20 cellular contexts compared by ENCODE assay signal in genomic region chr1:156180471-156180870, GRCh38. TPM values are rescaled to one million over a fixed set of nuclear protein-coding genes. Genes with fewer than 3 reads are reported as not detected.
DNase-seq lines count a peak whose midpoint lies in the region; ATAC-seq and TF ChIP-seq lines count a peak whose summit lies in the region.
"Had no signal": no experiment of that assay in that cellular context is flagged by ENCODE, and none has a peak within 500 bp of the region (broad histone marks: within the 10 kb centered on the region; RNA-seq: fewer than 3 reads in every experiment).

No MANE protein-coding gene starts in this region.

- H3K18ac ChIP-seq in trophoblast cell (ENCODE audit: low read length) = no peak overlapping the region

- H3K4me3 ChIP-seq in GM23338 (peak overlapping the region; percentile 28; the same call in 1 of the 2 replicates), NT2/D1 (ENCODE audit: insufficient read length, low read depth) (no peak overlapping the region), hepatocyte (no peak overlapping the region), trophoblast cell (ENCODE audit: low read depth, low read length) (no peak overlapping the region), foreskin fibroblast (ENCODE audit: low read depth in 1 of 2, low read length in 2 of 2) (no peak overlapping the region)
- H3K4me3 ChIP-seq: MG63 had no signal

- no peaks in the 10 kb centered on the region for H3K27me3 ChIP-seq in GM23338 (ENCODE audit: insufficient read depth)
- no peaks in the 10 kb centered on the region for H3K27me3 ChIP-seq in NT2/D1 (ENCODE audit: insufficient read depth, insufficient read length)
- H3K27me3 ChIP-seq in hepatocyte = no peaks in the 10 kb centered on the region
- no peaks in the 10 kb centered on the region for H3K27me3 ChIP-seq in trophoblast cell (ENCODE audit: insufficient read depth, low read length)
- H3K27me3 ChIP-seq: MG63 had no signal

- no peak overlapping the region for H4K8ac ChIP-seq in trophoblast cell (ENCODE audit: low read depth, low read length)

- no peak overlapping the region for H4K12ac ChIP-seq in trophoblast cell (ENCODE audit: low read depth, low read length)

- H3K14ac ChIP-seq in trophoblast cell (ENCODE audit: low read length) = no peak overlapping the region

- no peak overlapping the region for H3K4me3 Mint-ChIP-seq in GM23338
- no peak overlapping the region for H3K4me3 Mint-ChIP-seq in type B pancreatic cell
- H3K4me3 Mint-ChIP-seq: B cell had no signal

- DNase-seq in GM23338 (ENCODE audit: low spot score) (no peak), NT2/D1 (ENCODE audit: low read depth, low spot score) (no peak), hepatocyte (ENCODE audit: low spot score) (no peak), trophoblast cell (no peak), SW 1271 (lab: John Stamatoyannopoulos, UW) (no peak), foreskin fibroblast (no peak), type B pancreatic cell (ENCODE audit: extremely low spot score, unreplicated experiment) (no peak)
- DNase-seq: COR-L47; GF-D8; GOT3; IMR-90; Karpas-422; MG63; NCI-H1092; NCI-H1436 treated with DMSO at 0.1 percent for 48 hours; NCI-H2029; NCI-H69; NK-92 treated with Interleukin-12 subunit alpha and Interleukin-12 subunit beta, amount 100 ng/mL, for 24 hours had no signal

- H3K9me3 ChIP-seq in NT2/D1 (ENCODE audit: insufficient read depth, low read length) = peaks cover 2% of the 10 kb centered on the region
- H3K9me3 ChIP-seq in hepatocyte (ENCODE audit: low read depth) = no peaks in the 10 kb centered on the region
- no peaks in the 10 kb centered on the region for H3K9me3 ChIP-seq in trophoblast cell (ENCODE audit: insufficient read depth, low read depth, low read length)
- H3K9me3 ChIP-seq: MG63 had no signal

- H3K4me1 Mint-ChIP-seq in GM23338 (peaks cover 37% of the 10 kb centered on the region), type B pancreatic cell (ENCODE audit: unreplicated experiment) (peaks cover 19% of the 10 kb centered on the region)

- 96% methylated on average over 3 of the region's 3 CpGs for WGBS in hepatocyte (ENCODE audit: low lambda C conversion rate, missing lambda C conversion rate)
- no CpG with 5 or more reads among the region's 3 CpGs for WGBS in trophoblast cell (ENCODE audit: extremely low coverage, insufficient coverage, insufficient read length)

- peaks cover 11% of the 10 kb centered on the region for H3K27me3 Mint-ChIP-seq in GM23338 (ENCODE audit: insufficient read depth, low read depth, poor library complexity)
- no peaks in the 10 kb centered on the region for H3K27me3 Mint-ChIP-seq in type B pancreatic cell
- H3K27me3 Mint-ChIP-seq: B cell had no signal

- H2BK120ac ChIP-seq in trophoblast cell (ENCODE audit: insufficient read depth, low read length, poor library complexity) = peak overlapping the region; percentile 37

- H3K9me2 ChIP-seq in GM23338 (ENCODE audit: insufficient read depth) (no peaks in the 10 kb centered on the region), hepatocyte (replicated peaks; ENCODE audit: insufficient read depth) (no peaks in the 10 kb centered on the region)

- no peak overlapping the region for H2AK5ac ChIP-seq in trophoblast cell (ENCODE audit: low read length)

- H3K36me3 Mint-ChIP-seq in GM23338 (ENCODE audit: low read depth) (peaks cover 2% of the 10 kb centered on the region; the same call in 1 of the 3 replicates), type B pancreatic cell (no peaks in the 10 kb centered on the region)

- no peak overlapping the region for H2BK5ac ChIP-seq in trophoblast cell (ENCODE audit: low read depth, low read length, poor library complexity)

- H3K27ac Mint-ChIP-seq in GM23338 (no peak overlapping the region), type B pancreatic cell (no peak overlapping the region)
- H3K27ac Mint-ChIP-seq: B cell had no signal

- H4K20me1 ChIP-seq in GM23338 (replicated peaks; ENCODE audit: insufficient read depth) (no peaks in the 10 kb centered on the region), hepatocyte (ENCODE audit: insufficient read depth, poor library complexity, severe bottlenecking) (no peaks in the 10 kb centered on the region)

- H3F3A ChIP-seq in GM23338 (replicated peaks; ENCODE audit: low read depth) = peaks cover 14% of the 10 kb centered on the region

- peaks cover 3% of the 10 kb centered on the region for H3K79me1 ChIP-seq in trophoblast cell (ENCODE audit: low read length)

- H3K4me1 ChIP-seq in GM23338 (ENCODE audit: insufficient read depth) (peaks cover 45% of the 10 kb centered on the region), NT2/D1 (ENCODE audit: insufficient read depth, insufficient read length) (peaks cover 27% of the 10 kb centered on the region), hepatocyte (ENCODE audit: insufficient read depth) (peaks cover 19% of the 10 kb centered on the region), trophoblast cell (ENCODE audit: control insufficient read depth in 1 of 2, insufficient read depth in 2 of 2, low read length in 2 of 2) (peaks cover 2 to 5% of the 10 kb centered on the region in 2 experiments)

- no peak for ATAC-seq in GM23338
- ATAC-seq: Right ventricle myocardium inferior had no signal

- H3K23ac ChIP-seq in trophoblast cell (ENCODE audit: low read length) = no peak overlapping the region

- TF ChIP-seq CTCF in GM23338 (conservative IDR thresholded peaks at IDR 0.05; ENCODE audit: low read depth in 2 of 2) (no peak), hepatocyte (IDR thresholded peaks at IDR 0.05; ENCODE audit: poor library complexity) (no peak), foreskin fibroblast (IDR thresholded peaks at IDR 0.05; ENCODE audit: low read depth, low read length) (no peak), type B pancreatic cell (conservative IDR thresholded peaks at IDR 0.05) (no peak)

- H3K9me3 Mint-ChIP-seq in GM23338 (peaks cover 2% of the 10 kb centered on the region; the same call in 2 of the 3 replicates), type B pancreatic cell (no peaks in the 10 kb centered on the region)

- H3K9ac ChIP-seq in NT2/D1 (ENCODE audit: insufficient read length, low read depth) = peak overlapping the region; percentile 27
- H3K9ac ChIP-seq in trophoblast cell (ENCODE audit: low read length) = no peak overlapping the region

- H3K36me3 ChIP-seq in GM23338 (ENCODE audit: insufficient read depth) (no peaks in the 10 kb centered on the region), NT2/D1 (ENCODE audit: insufficient read depth, insufficient read length, low read length) (no peaks in the 10 kb centered on the region), hepatocyte (replicated peaks; ENCODE audit: insufficient read depth, low read depth) (no peaks in the 10 kb centered on the region), trophoblast cell (ENCODE audit: control insufficient read depth in 1 of 2, insufficient read depth in 2 of 2, low read length in 2 of 2) (no peaks in the 10 kb centered on the region)
- H3K36me3 ChIP-seq: MG63 had no signal

- H3K27ac ChIP-seq in GM23338 (ENCODE audit: low read depth) (peak overlapping the region; percentile 100), hepatocyte (peak overlapping the region; percentile 97), trophoblast cell (ENCODE audit: low read depth, low read length) (no peak overlapping the region)

- H2BK12ac ChIP-seq in trophoblast cell (ENCODE audit: low read length) = no peak overlapping the region

- H2AFZ ChIP-seq in GM23338 (no peak overlapping the region), hepatocyte (no peak overlapping the region), trophoblast cell (ENCODE audit: insufficient read depth, low read length, poor library complexity) (no peak overlapping the region)

- H3K4me2 ChIP-seq in GM23338 = peak overlapping the region; percentile 69
- peak overlapping the region; percentile 44 for H3K4me2 ChIP-seq in hepatocyte
- H3K4me2 ChIP-seq in trophoblast cell (ENCODE audit: low read length) = no peak overlapping the region

- H3K4ac ChIP-seq in trophoblast cell (ENCODE audit: low read depth, low read length) = no peak overlapping the region

- no peak overlapping the region for H4K91ac ChIP-seq in trophoblast cell (ENCODE audit: low read depth, low read length)

- H3K79me2 ChIP-seq in GM23338 (replicated peaks; ENCODE audit: insufficient read depth) (no peaks in the 10 kb centered on the region), hepatocyte (no peaks in the 10 kb centered on the region), trophoblast cell (ENCODE audit: control insufficient read depth, insufficient read depth, low read length, poor library complexity) (no peaks in the 10 kb centered on the region)

TF ChIP-seq in GM23338, 12 proteins besides CTCF, POLR2A, EP300 and RAD21 (continues in another document):
- no peak for TF ChIP-seq JUNB (IDR thresholded peaks at IDR 0.05; ENCODE audit: unreplicated experiment)

RNA-seq across cellular contexts. Expression of gene SLC25A44, which starts 13.4 kb away (rescaled TPM):
- 19.9 and 25.1 TPM in 2 replicates for total RNA-seq in GM23338 (2014; rRNA removed; shearing (Covaris generic))
- polyA plus RNA-seq in GM23338 (2016; fragmentation: Nextera tagmentation; extraction: Ambion mirVana) (7.0 and 7.6 TPM in 2 replicates), hepatocyte (18.1 and 19.3 TPM in 2 replicates)
- total RNA-seq in hepatocyte (16.9 TPM in 2 replicates), type B pancreatic cell (ENCODE audit: low replicate concordance) (18.6 and 21.8 TPM in 2 replicates)
- polyA plus RNA-seq in trophoblast cell (2013) = 15.7 and 16.0 TPM in 2 replicates

RNA-seq across cellular contexts. Expression of gene SEMA4A, which starts 27.1 kb away (rescaled TPM):
- total RNA-seq in GM23338 (2014; rRNA removed; shearing (Covaris generic)) = 17.0 and 20.2 TPM in 2 replicates
- polyA plus RNA-seq in GM23338 (2016; fragmentation: Nextera tagmentation; extraction: Ambion mirVana) (5.5 and 5.6 TPM in 2 replicates), hepatocyte (1.3 and 2.6 TPM in 2 replicates)
- total RNA-seq in hepatocyte (1.4 and 2.1 TPM in 2 replicates), type B pancreatic cell (ENCODE audit: low replicate concordance) (7.1 and 12.9 TPM in 2 replicates)
- 0.47 and 0.83 TPM in 2 replicates for polyA plus RNA-seq in trophoblast cell (2013)

RNA-seq across cellular contexts. Expression of gene PMF1, which starts 32.3 kb away (rescaled TPM):
- total RNA-seq in GM23338 (2014; rRNA removed; shearing (Covaris generic)) = 86.1 and 112 TPM in 2 replicates
- polyA plus RNA-seq in GM23338 (2016; fragmentation: Nextera tagmentation; extraction: Ambion mirVana) (118 and 120 TPM in 2 replicates), hepatocyte (77.1 and 96.9 TPM in 2 replicates)
- total RNA-seq in hepatocyte (60.7 and 81.4 TPM in 2 replicates), type B pancreatic cell (ENCODE audit: low replicate concordance) (56.1 and 62.0 TPM in 2 replicates)
- 63.3 and 68.8 TPM in 2 replicates for polyA plus RNA-seq in trophoblast cell (2013)
